ENCODE assay signal across 27 cellular contexts in genomic region chr15:67730135-67730534, GRCh38.
"Had no signal": no experiment of that assay in that cellular context is flagged by ENCODE, and none has a peak within 500 bp of the region (broad histone marks: within the 10 kb centered on the region; RNA-seq: fewer than 3 reads in every experiment).

No MANE protein-coding gene starts in this region.

- DNase-seq: naive thymus-derived CD8-positive, alpha-beta T cell; nephron progenitor cell; nucleus accumbens; ovary; posterior cingulate gyrus; psoas muscle; right cardiac atrium; right lobe of liver; sigmoid colon; small intestine; stimulated activated CD4-positive, alpha-beta T cell treated with anti-CD3 and anti-CD28 coated beads, Interleukin-15, amount 100 ng/mL, for 24 hours; stimulated activated CD4-positive, alpha-beta T cell treated with anti-CD3 and anti-CD28 coated beads, Interleukin-2, amount 100 ng/mL, for 24 hours; stimulated activated CD4-positive, alpha-beta T cell treated with anti-CD3 and anti-CD28 coated beads, Interleukin-2, amount 100 ng/mL, for 48 hours; stimulated activated CD4-positive, alpha-beta T cell treated with anti-CD3 and anti-CD28 coated beads, Interleukin-4, amount 100 ng/mL, for 24 hours; stimulated activated naive B cell treated with anti-CD40 and anti-IgM and Interleukin-4, amounts not matched to agents 10 μg/mL and 1 μg/mL and 100 μg/mL, for 72 hours; stimulated activated naive CD4-positive, alpha-beta T cell treated with Interleukin-2 at 50 U/mL for 16 hours; stomach; thyroid gland; trophoblast cell; uterus had no signal

- H3K36me3 ChIP-seq: neutrophil, ovary, right lobe of liver, sigmoid colon, stomach, thoracic aorta, thyroid gland, tibial nerve, upper lobe of left lung, uterus had no signal

- H3K79me2 ChIP-seq: parathyroid adenoma had no signal

- H2AFZ ChIP-seq: parathyroid adenoma had no signal

- ATAC-seq: naive thymus-derived CD8-positive, alpha-beta T cell; natural killer cell treated with Interleukin-12 subunit alpha and Interleukin-12 subunit beta and Interleukin-15 and Interleukin-18, amount 100 ng/mL, for 72 hours; psoas muscle; right cardiac atrium; right lobe of liver; stimulated activated effector memory CD8-positive, alpha-beta T cell treated with anti-CD3 and anti-CD28 coated beads, Interleukin-12 subunit alpha, Interleukin-12 subunit beta, amount 100 ng/mL, for 72 hours; stimulated activated naive B cell treated with anti-CD40 and anti-IgM and Interleukin-4, amounts not matched to agents 10 μg/mL and 1 μg/mL and 100 μg/mL, for 72 hours had no signal

- H3K9me3 ChIP-seq: neutrophil, ovary, psoas muscle, right lobe of liver, sigmoid colon, stomach, thoracic aorta, thyroid gland, tibial nerve, upper lobe of left lung, uterus had no signal

- H3K4me1 ChIP-seq: parathyroid adenoma, psoas muscle, sigmoid colon, tibial nerve, uterus had no signal

- H3K4me3 ChIP-seq: ovary, psoas muscle, right lobe of liver, sigmoid colon, stomach, thoracic aorta, thyroid gland, tibial nerve, upper lobe of left lung, uterus had no signal

- H3K27ac ChIP-seq: neutrophil, ovary, parathyroid adenoma, psoas muscle, right lobe of liver, sigmoid colon, stomach, thoracic aorta, thyroid gland, tibial nerve, upper lobe of left lung, uterus had no signal

- H3K27me3 ChIP-seq: neutrophil, ovary, right lobe of liver, sigmoid colon, stomach, thyroid gland, tibial nerve, upper lobe of left lung, uterus had no signal
